Comparison of ENCODE assay signal across 1 cellular context in the genomic region with DNA sequence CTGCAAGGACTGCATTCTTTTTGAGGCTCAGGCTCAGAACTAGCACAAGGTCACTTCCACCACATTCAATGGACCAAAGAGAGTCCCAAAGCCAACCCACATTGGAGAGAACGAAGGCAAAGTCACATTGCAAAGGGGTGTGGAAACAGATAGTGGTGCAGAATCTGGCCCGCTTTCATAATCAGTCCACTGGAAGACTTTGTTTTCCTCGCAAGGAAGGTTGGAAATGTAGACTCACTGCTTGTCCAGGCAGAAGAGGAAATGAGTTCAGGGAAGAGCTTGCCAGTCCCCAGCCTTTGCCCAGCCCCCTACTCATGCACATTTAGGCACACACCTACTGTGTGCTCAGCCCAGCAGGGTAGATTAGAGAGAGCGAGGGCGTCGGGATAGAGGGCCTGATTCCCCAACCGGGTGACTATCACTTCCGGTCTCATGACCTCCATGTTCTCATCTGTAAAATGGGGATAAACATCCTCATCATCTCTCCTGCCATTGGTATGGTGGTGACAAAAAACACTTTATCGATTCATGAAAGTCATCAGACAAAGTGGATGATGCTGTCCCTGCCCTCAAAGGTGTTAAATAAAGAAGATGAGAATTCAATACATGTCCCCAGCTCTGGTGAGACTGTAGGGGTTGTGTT.
TF ChIP-seq lines count a peak whose summit lies in the region.

No MANE protein-coding gene starts in this region.

TF ChIP-seq in IMR-90, 13 proteins besides CTCF, POLR2A, EP300 and RAD21:
- TF ChIP-seq ELK1 (IDR thresholded peaks at IDR 0.05; ENCODE audit: borderline replicate concordance, low read depth, low read length) (no peak), SMC3 (IDR thresholded peaks at IDR 0.05; ENCODE audit: low read depth, low read length) (no peak), RCOR1 (IDR thresholded peaks at IDR 0.05; ENCODE audit: insufficient replicate concordance, low read length) (no peak), CEBPB (IDR thresholded peaks at IDR 0.05; ENCODE audit: low read depth, low read length) (no peak), CHD1 (IDR thresholded peaks at IDR 0.05; ENCODE audit: low read depth, low read length) (no peak), RFX5 (IDR thresholded peaks at IDR 0.05; ENCODE audit: low read depth, low read length) (no peak), FOS (IDR thresholded peaks at IDR 0.05; ENCODE audit: low read depth, low read length) (no peak), BHLHE40 (IDR thresholded peaks at IDR 0.05; ENCODE audit: low read depth, low read length) (no peak), USF2 (IDR thresholded peaks at IDR 0.05; ENCODE audit: low read depth, low read length) (no peak), MAZ (IDR thresholded peaks at IDR 0.05; ENCODE audit: borderline replicate concordance, low read depth, low read length) (no peak), MAFK (IDR thresholded peaks at IDR 0.05; ENCODE audit: low read depth, low read length) (no peak), MXI1 (IDR thresholded peaks at IDR 0.05; ENCODE audit: borderline replicate concordance, low read depth, low read length) (no peak), NFE2L2 (IDR thresholded peaks at IDR 0.05; ENCODE audit: low read depth, low read length) (no peak)
